18 cellular contexts compared by ENCODE assay signal in genomic region chr16:10098991-10099390, GRCh38.
DNase-seq lines count a peak whose midpoint lies in the region; ATAC-seq and TF ChIP-seq lines count a peak whose summit lies in the region.
"Had no signal": no experiment of that assay in that cellular context is flagged by ENCODE, and none has a peak within 500 bp of the region (broad histone marks: within the 10 kb centered on the region; RNA-seq: fewer than 3 reads in every experiment).

No MANE protein-coding gene starts in this region.

- no peaks in the 10 kb centered on the region for H3K36me3 ChIP-seq in adipocyte (ENCODE audit: control insufficient read depth, insufficient read depth, low read length, severe bottlenecking)

- no peak overlapping the region for H3K4me3 ChIP-seq in adipocyte (ENCODE audit: low read length)
- H3K4me3 ChIP-seq: GM12878 had no signal

- peaks cover 36% of the 10 kb centered on the region for H3K4me1 ChIP-seq in adipocyte (ENCODE audit: control insufficient read depth, insufficient read depth, low read length)

- H3K9me3 Mint-ChIP-seq in HFFc6: peaks cover 13% of the 10 kb centered on the region

- peak overlapping the region; percentile 67 for H3K9ac ChIP-seq in adipocyte (ENCODE audit: low read length)

- peak; percentile 16 for DNase-seq in A172 (ENCODE audit: low spot score)
- peak; percentile 67 for DNase-seq in HFFc6
- DNase-seq in adipocyte (ENCODE audit: low read depth): no peak
- DNase-seq in fibroblast of peridontal ligament (ENCODE audit: extremely low read depth): peak; percentile 47
- no peak for DNase-seq in stimulated activated CD8-positive, alpha-beta memory T cell treated with anti-CD3 and anti-CD28 coated beads, Interleukin-4, amount 100 ng/mL, for 48 hours
- DNase-seq in NCI-H345 (lab: John Stamatoyannopoulos, UW): no peak
- DNase-seq: DMS53, H7, KG1, NCI-H1092 treated with DMSO at 0.1 percent for 48 hours, NCI-H1436 treated with DMSO at 0.1 percent for 48 hours, NCI-H1930, NCI-H526, OCI-M1, Right ventricle myocardium superior had no signal

- peak overlapping the region; percentile 66 for H3K27ac Mint-ChIP-seq in HFFc6

- H3K27me3 Mint-ChIP-seq in HFFc6 (ENCODE audit: insufficient read depth): no peaks in the 10 kb centered on the region

- peaks cover 72% of the 10 kb centered on the region for H3K4me1 Mint-ChIP-seq in HFFc6 (ENCODE audit: low read depth)

- no peak for ATAC-seq in HG03460 (IDR thresholded peaks at IDR 0.05; ENCODE audit: unreplicated experiment)
- no peak for ATAC-seq in HG02840 (IDR thresholded peaks at IDR 0.05; ENCODE audit: low FRiP score, unreplicated experiment)
- ATAC-seq: GM12878 had no signal

- peaks cover 34% of the 10 kb centered on the region for H3K36me3 Mint-ChIP-seq in HFFc6 (ENCODE audit: low read depth)

- TF ChIP-seq CTCF in HFFc6 (IDR thresholded peaks at IDR 0.05): no peak

- no peaks in the 10 kb centered on the region for H3K9me3 ChIP-seq in adipocyte (ENCODE audit: control insufficient read depth, low read length)

- H3K27me3 ChIP-seq in adipocyte (replicated peaks; ENCODE audit: control insufficient read depth, insufficient read depth, low read length): no peaks in the 10 kb centered on the region

- peak overlapping the region; percentile 31; the same call in 1 of the 2 replicates for H3K4me3 Mint-ChIP-seq in HFFc6

Comparison
In these comparisons a context has a peak if more than half of its experiments do, and no peak if none do; other contexts are left out.
1. DNase-seq: peak in A172 (single experiment), HFFc6 (single experiment) and fibroblast of peridontal ligament (single experiment); none in adipocyte (single experiment), stimulated activated CD8-positive, alpha-beta memory T cell treated with anti-CD3 and anti-CD28 coated beads, Interleukin-4, amount 100 ng/mL, for 48 hours (single experiment) and NCI-H345 (single experiment).